Comparison of ENCODE assay signal across 8 cellular contexts in the genomic region with DNA sequence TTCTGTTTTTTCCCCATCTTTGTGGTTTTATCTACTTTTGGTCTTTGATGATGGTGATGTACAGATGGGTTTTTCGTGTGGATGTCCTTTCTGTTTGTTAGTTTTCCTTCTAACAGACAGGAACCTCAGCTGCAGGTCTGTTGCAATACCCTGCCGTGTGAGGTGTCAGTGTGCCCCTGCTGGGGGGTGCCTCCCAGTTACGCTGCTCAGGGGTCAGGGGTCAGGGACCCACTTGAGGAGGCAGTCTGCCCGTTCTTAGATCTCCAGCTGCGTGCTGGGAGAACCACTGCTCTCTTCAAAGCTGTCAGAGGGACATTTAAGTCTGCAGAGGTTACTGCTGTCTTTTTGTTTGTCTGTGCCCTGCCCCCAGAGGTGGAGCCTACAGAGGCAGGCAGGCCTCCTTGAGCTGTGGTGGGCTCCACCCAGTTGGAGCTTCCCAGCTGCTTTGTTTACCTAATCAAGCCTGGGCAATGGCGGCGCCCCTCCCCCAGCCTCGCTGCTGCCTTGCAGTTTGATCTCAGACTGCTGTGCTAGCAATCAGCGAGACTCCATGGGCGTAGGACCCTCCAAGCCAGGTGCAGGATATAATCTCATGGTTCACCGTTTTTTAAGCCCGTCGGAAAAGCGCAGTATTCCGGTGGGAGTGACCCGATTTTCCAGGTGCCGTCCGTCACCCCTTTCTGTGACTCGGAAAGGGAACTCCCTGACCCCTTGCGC.
DNase-seq lines count a peak whose midpoint lies in the region; ATAC-seq, FAIRE-seq and TF ChIP-seq lines count a peak whose summit lies in the region.
"Not testable (repeated sequence)": the region's sequence is repeated elsewhere in the genome, so short reads cannot be mapped to it uniquely, and the experiment has no call there.

No MANE protein-coding gene starts in this region.

- intact Hi-C loops in heart right ventricle (cut with DNase I), result not testable (repeated sequence)

- not testable (repeated sequence) for TF ChIP-seq POLR2A in A549 (IDR thresholded peaks at IDR 0.05; ENCODE audit: low read length)

- not testable (repeated sequence) for H3K9me3 Mint-ChIP-seq in nephron

- not testable (repeated sequence) for ATAC-seq in A549, T-helper 17 cell, heart right ventricle

- H3K27me3 Mint-ChIP-seq in T-helper 17 cell; nephron (ENCODE audit: low read depth): not testable (repeated sequence)

- peak overlapping the region; percentile 75; the same call in 1 of the 2 replicates for H3K9ac ChIP-seq in HUES64 (ENCODE audit: low read depth, low read length)

- not testable (repeated sequence) for H3K36me3 ChIP-seq in HUES64 (ENCODE audit: insufficient read depth, low read length)
- H3K36me3 ChIP-seq in heart right ventricle, result peaks cover 0 to 26% (median 0%) of the 10 kb centered on the region in 9 donors

- H3K9me3 ChIP-seq in A549; HUES64 (ENCODE audit: insufficient read depth, low read depth, low read length); T-helper 17 cell (ENCODE audit: control insufficient read depth, low read length, poor library complexity, severe bottlenecking); heart right ventricle; iPS-18c (ENCODE audit: control insufficient read depth, insufficient read depth, low read length): not testable (repeated sequence)

- not testable (repeated sequence) for H3K27me3 ChIP-seq in HUES64 (ENCODE audit: insufficient read depth, low read length); heart right ventricle

- not testable (repeated sequence) for H3K36me3 Mint-ChIP-seq in T-helper 17 cell (ENCODE audit: low read depth); nephron (ENCODE audit: low read depth)

- not testable (repeated sequence) for TF ChIP-seq RAD21 in A549 (conservative IDR thresholded peaks at IDR 0.05 in 1 of 2, IDR thresholded peaks at IDR 0.05 in 1 of 2)

- CTCF ChIA-PET in A549 (lab: Yijun Ruan, JAX), result not testable (repeated sequence)

- H3K4me3 ChIP-seq in A549 (0 out of 3 replicates have a peak overlapping the region, but pooled peaks have one; percentile 15), HUES64 (ENCODE audit: low read length) (peak overlapping the region; percentile 60), heart right ventricle (peak overlapping the region in 9 of 10 donors; percentile 11 to 39 (median 24)), iPS-18c (ENCODE audit: insufficient read depth, low read depth, low read length) (peak overlapping the region; percentile 36; the same call in 1 of the 2 replicates)

- not testable (repeated sequence) for DNase-seq in A549 (ENCODE audit: low read depth in 1 of 2, low spot score in 1 of 2)
- peak in 1 of 3 donors; percentile 12 for DNase-seq in T-helper 17 cell
- DNase-seq in ecto neural progenitor cell (ENCODE audit: low spot score), result peak; percentile 60
- peak in 1 of 2 donors; percentile 10 for DNase-seq in heart right ventricle
- DNase-seq in stimulated activated CD4-positive, alpha-beta T cell treated with anti-CD3 and anti-CD28 coated beads, Interleukin-4, amount 100 ng/mL, for 1 hour, result peak; percentile 1

- not testable (repeated sequence) for TF ChIP-seq CTCF in A549 (IDR thresholded peaks at IDR 0.05); heart right ventricle (IDR thresholded peaks at IDR 0.05); nephron (IDR thresholded peaks at IDR 0.05; ENCODE audit: unreplicated experiment in 3 of 3)

- not testable (repeated sequence) for TF ChIP-seq EP300 in A549 (IDR thresholded peaks at IDR 0.05)

- H3K4me2 ChIP-seq in A549, result peak overlapping the region; percentile 48; the same call in 2 of the 3 replicates

- WGBS in A549 (ENCODE audit: missing lambda C conversion rate), result 37% methylated on average over 7 of the region's 20 CpGs
- WGBS in HUES64, result 63% methylated on average over 20 of the region's 20 CpGs
- WGBS in heart right ventricle, 2 donors, result 47 to 54% methylated on average over 20 of the region's 20 CpGs

- H3K4me1 ChIP-seq in A549; HUES64 (ENCODE audit: insufficient read depth, low read length); heart right ventricle: not testable (repeated sequence)

- not testable (repeated sequence) for H3K27ac Mint-ChIP-seq in T-helper 17 cell
- peak overlapping the region in 2 of 3 experiments; percentile 5 to 26 for H3K27ac Mint-ChIP-seq in nephron

- POLR2A ChIA-PET in A549 (lab: Yijun Ruan, JAX), result not testable (repeated sequence)

- not testable (repeated sequence) for H3K4me1 Mint-ChIP-seq in T-helper 17 cell, nephron

- H3K27ac ChIP-seq in A549; HUES64 (ENCODE audit: low read depth, low read length): not testable (repeated sequence)
- peak overlapping the region in 1 of 10 donors; percentile 40 for H3K27ac ChIP-seq in heart right ventricle

- not testable (repeated sequence) for FAIRE-seq in A549 (lab: Jason Lieb, UNC)

- H3K4me3 Mint-ChIP-seq in T-helper 17 cell (peak overlapping the region; percentile 83), nephron (peak overlapping the region; percentile 48 to 70 (median 66))
